Comparison of ENCODE assay signal across 8 cellular contexts in genomic region chr6:33552883-33553282, GRCh38. TPM values are rescaled to one million over a fixed set of nuclear protein-coding genes. Genes with fewer than 3 reads are reported as not detected.
DNase-seq lines count a peak whose midpoint lies in the region; ATAC-seq and TF ChIP-seq lines count a peak whose summit lies in the region.
"Not testable (repeated sequence)": the region's sequence is repeated elsewhere in the genome, so short reads cannot be mapped to it uniquely, and the experiment has no call there.

No MANE protein-coding gene starts in this region.

- not testable (repeated sequence) for H2AFZ ChIP-seq in PC-3 (ENCODE audit: low read length)

- H3K27me3 ChIP-seq in BE2C; PC-3 (ENCODE audit: low read length); breast epithelium: not testable (repeated sequence)

- DNase-seq in BE2C (peak; percentile 63), DMS79 treated with DMSO at 0.1 percent for 48 hours (lab: John Stamatoyannopoulos, UW) (peak; percentile 23), NCI-H1417 (lab: John Stamatoyannopoulos, UW) (peak in 2 of 3 experiments; percentile 10 to 53), NCI-H2227 (lab: John Stamatoyannopoulos, UW; ENCODE audit: unreplicated experiment) (peak; percentile 32), PC-3 (peak; percentile 48), breast epithelium (ENCODE audit: low spot score in 2 of 2) (peak; percentile 68 to 79)
- DNase-seq in left ventricle myocardium superior: not testable (repeated sequence)

- not testable (repeated sequence) for H3K4me3 Mint-ChIP-seq in stimulated activated memory B cell treated with anti-CD40 and anti-IgM and Interleukin-4, amounts not matched to agents 10 μg/mL and 1 μg/mL and 100 μg/mL, for 72 hours

- H3K27ac Mint-ChIP-seq in stimulated activated memory B cell treated with anti-CD40 and anti-IgM and Interleukin-4, amounts not matched to agents 10 μg/mL and 1 μg/mL and 100 μg/mL, for 72 hours: peak overlapping the region; percentile 27

- not testable (repeated sequence) for H3K27me3 Mint-ChIP-seq in stimulated activated memory B cell treated with anti-CD40 and anti-IgM and Interleukin-4, amounts not matched to agents 10 μg/mL and 1 μg/mL and 100 μg/mL, for 72 hours

- H3F3A ChIP-seq in PC-3 (ENCODE audit: low read length, unreplicated experiment): not testable (repeated sequence)

- H3K27ac ChIP-seq in PC-3 (ENCODE audit: low read length) (peak overlapping the region; percentile 18; the same call in 1 of the 2 replicates), breast epithelium (peak overlapping the region in 1 of 2 donors; percentile 48)

- BruUV-seq in PC-3 (replicated peaks; lab: Mats Ljungman, UMichigan): not testable (repeated sequence)

- H3K36me3 ChIP-seq in BE2C; PC-3 (ENCODE audit: low read depth, low read length); breast epithelium: not testable (repeated sequence)

- H3K79me2 ChIP-seq in PC-3 (ENCODE audit: low read length): not testable (repeated sequence)

- peaks cover 17% of the 10 kb centered on the region for H3K4me1 Mint-ChIP-seq in stimulated activated memory B cell treated with anti-CD40 and anti-IgM and Interleukin-4, amounts not matched to agents 10 μg/mL and 1 μg/mL and 100 μg/mL, for 72 hours

- H3K9ac ChIP-seq in PC-3 (ENCODE audit: low read length): not testable (repeated sequence)

- POLR2A ChIA-PET in PC-3 (lab: Charles Lee; ENCODE audit: unreplicated experiment): not testable (repeated sequence)

- not testable (repeated sequence) for H4K20me1 ChIP-seq in PC-3 (ENCODE audit: low read length)

- TF ChIP-seq CTCF in BE2C (IDR thresholded peaks at IDR 0.05; ENCODE audit: low read depth, low read length); PC-3 (conservative IDR thresholded peaks at IDR 0.05; ENCODE audit: low read depth, low read length); breast epithelium (IDR thresholded peaks at IDR 0.05): not testable (repeated sequence)

- not testable (repeated sequence) for H3K4me3 ChIP-seq in BE2C (ENCODE audit: low read depth, low read length); PC-3 (ENCODE audit: low read length); breast epithelium

- not testable (repeated sequence) for H3K9me3 ChIP-seq in BE2C; PC-3 (ENCODE audit: low read length); breast epithelium

- H3K4me2 ChIP-seq in PC-3 (ENCODE audit: low read length): not testable (repeated sequence)

- not testable (repeated sequence) for H3K9me2 ChIP-seq in PC-3 (replicated peaks; ENCODE audit: low read length)

- not testable (repeated sequence) for H3K9me3 Mint-ChIP-seq in stimulated activated memory B cell treated with anti-CD40 and anti-IgM and Interleukin-4, amounts not matched to agents 10 μg/mL and 1 μg/mL and 100 μg/mL, for 72 hours

- not testable (repeated sequence) for H3K36me3 Mint-ChIP-seq in stimulated activated memory B cell treated with anti-CD40 and anti-IgM and Interleukin-4, amounts not matched to agents 10 μg/mL and 1 μg/mL and 100 μg/mL, for 72 hours

- TF ChIP-seq POLR2A in breast epithelium (IDR thresholded peaks at IDR 0.05): not testable (repeated sequence)

- CTCF ChIA-PET in PC-3 (lab: Charles Lee): not testable (repeated sequence)

- ATAC-seq in PC-3; stimulated activated memory B cell treated with anti-CD40 and anti-IgM and Interleukin-4, amounts not matched to agents 10 μg/mL and 1 μg/mL and 100 μg/mL, for 72 hours: not testable (repeated sequence)
- peak; percentile 41 for ATAC-seq in left ventricle myocardium superior

- not testable (repeated sequence) for H3K4me1 ChIP-seq in BE2C, breast epithelium
- peaks cover 16% of the 10 kb centered on the region for H3K4me1 ChIP-seq in PC-3 (ENCODE audit: insufficient read depth, low read length)

- intact Hi-C loops in PC-3 (cut with micrococcal nuclease): loop anchor here (10.0 kb wide), 1 partner anchor 98 kb away; the partner anchor contains the start of gene ZBTB9
- intact Hi-C loops in breast epithelium (cut with DNase I; ENCODE audit: low total_unique reads); left ventricle myocardium superior (cut with micrococcal nuclease): not testable (repeated sequence)

RNA-seq across cellular contexts. Expression of gene BAK1, which starts 27.2 kb away (rescaled TPM):
- polyA plus RNA-seq in BE2C (2012; ENCODE audit: insufficient read depth, insufficient read length, low read depth): 47.1 TPM
- total RNA-seq in PC-3 (2014; rRNA removed) (15.1 and 23.7 TPM in 2 replicates), breast epithelium (10 to 100 TPM in 1 of 3 donors, 1 to 10 TPM in 2; 6.7 to 11.1 (median 7.0) TPM), left ventricle myocardium superior (23.1 TPM)
